ENCODE assay signal across 8 cellular contexts in the genomic region with DNA sequence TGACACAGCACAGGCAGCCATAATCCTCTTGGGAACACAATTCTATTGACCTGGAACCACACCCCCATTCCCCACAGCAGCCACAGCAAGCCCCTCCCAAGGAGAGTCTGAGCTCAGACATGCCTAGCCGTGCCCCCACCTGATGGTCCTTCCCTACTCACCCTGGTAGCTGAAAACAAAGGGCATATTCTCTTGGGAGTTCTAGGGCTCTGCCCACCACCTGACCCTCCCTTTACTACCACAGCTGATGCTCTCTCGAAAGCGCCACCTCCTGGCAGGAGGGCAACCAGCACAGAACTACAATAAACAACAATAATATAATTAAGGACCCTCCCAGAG.
DNase-seq lines count a peak whose midpoint lies in the region; ATAC-seq and TF ChIP-seq lines count a peak whose summit lies in the region.
"Had no signal": no experiment of that assay in that cellular context is flagged by ENCODE, and none has a peak within 500 bp of the region (broad histone marks: within the 10 kb centered on the region; RNA-seq: fewer than 3 reads in every experiment).

No MANE protein-coding gene starts in this region.

- no peak overlapping the region for H3K4me3 Mint-ChIP-seq in naive thymus-derived CD8-positive, alpha-beta T cell

- no peak overlapping the region for H2AFZ ChIP-seq in MM.1S (ENCODE audit: low read length)

- POLR2A ChIA-PET in naive thymus-derived CD8-positive, alpha-beta T cell (lab: Charles Lee): interaction anchor here (0.6 kb wide), 1 partner anchor 13 kb away, joined by 4 read pairs; no protein-coding TSS in a partner anchor

- intact Hi-C loops in sigmoid colon (cut with DNase I): no loop called here

- H3K9me3 Mint-ChIP-seq in naive thymus-derived CD8-positive, alpha-beta T cell: peaks cover 12 to 45% (median 25%) of the 10 kb centered on the region in 9 donors

- H4K20me1 ChIP-seq in MM.1S (ENCODE audit: insufficient read depth, low read length): no peaks in the 10 kb centered on the region

- TF ChIP-seq CTCF in GM12864 (IDR thresholded peaks at IDR 0.05; ENCODE audit: low read depth, low read length, missing control alignments) (peak; percentile 41), MM.1S (IDR thresholded peaks at IDR 0.05; ENCODE audit: low read length) (peak; percentile 19; the same call in 1 of the 2 replicates), sigmoid colon (IDR thresholded peaks at IDR 0.05) (no peak)

- WGBS in sigmoid colon, 2 donors: 31 to 43% methylated on average over 3 of the region's 3 CpGs

- no peak for ATAC-seq in naive thymus-derived CD8-positive, alpha-beta T cell

- H3K4me1 Mint-ChIP-seq in naive thymus-derived CD8-positive, alpha-beta T cell: no peaks in the 10 kb centered on the region

- H3K4me2 ChIP-seq in MM.1S (ENCODE audit: low read depth, low read length): no peak overlapping the region

- no peaks in the 10 kb centered on the region for H3K4me1 ChIP-seq in MM.1S (ENCODE audit: low read length)
- H3K4me1 ChIP-seq in sigmoid colon: no peaks in the 10 kb centered on the region

- H3K27me3 Mint-ChIP-seq in naive thymus-derived CD8-positive, alpha-beta T cell: peaks cover 29 to 70% (median 37%) of the 10 kb centered on the region in 5 donors

- no peak overlapping the region for H3K27ac ChIP-seq in MM.1S (ENCODE audit: low read length)
- H3K27ac ChIP-seq in sigmoid colon: no peak overlapping the region

- H3K79me2 ChIP-seq in MM.1S (ENCODE audit: low read length): no peaks in the 10 kb centered on the region

- H3F3A ChIP-seq in MM.1S (ENCODE audit: insufficient read depth, low read length): no peaks in the 10 kb centered on the region

- no peak for TF ChIP-seq POLR2A in sigmoid colon (IDR thresholded peaks at IDR 0.05)

- no peak overlapping the region for H3K9ac ChIP-seq in MM.1S (ENCODE audit: low read length)

- H3K36me3 Mint-ChIP-seq in naive thymus-derived CD8-positive, alpha-beta T cell: peaks cover 0 to 23% (median 3%) of the 10 kb centered on the region in 3 donors

- H3K27me3 ChIP-seq in MM.1S (replicated peaks; ENCODE audit: insufficient read depth, low read length) (no peaks in the 10 kb centered on the region), sigmoid colon (no peaks in the 10 kb centered on the region)

- no peak for DNase-seq in GM12864 (ENCODE audit: low read depth)
- DNase-seq in MM.1S: no peak
- DNase-seq in SW480 (ENCODE audit: low spot score): peak; percentile 96
- peak; percentile 21 for DNase-seq in left kidney (ENCODE audit: low read depth, low spot score)
- no peak for DNase-seq in sigmoid colon
- no peak for DNase-seq in naive thymus-derived CD8-positive, alpha-beta T cell
- DNase-seq in OCI-M2 (lab: John Stamatoyannopoulos, UW; ENCODE audit: unreplicated experiment): no peak
- DNase-seq: aorta had no signal

- H3K36me3 ChIP-seq in MM.1S (replicated peaks; ENCODE audit: insufficient read depth, low read length) (no peaks in the 10 kb centered on the region), sigmoid colon (no peaks in the 10 kb centered on the region)

- no peaks in the 10 kb centered on the region for H3K9me2 ChIP-seq in MM.1S (replicated peaks; ENCODE audit: insufficient read depth, low read length)

- TF ChIP-seq EP300 in sigmoid colon (IDR thresholded peaks at IDR 0.05): no peak

- no peak overlapping the region for H3K4me3 ChIP-seq in GM12864 (ENCODE audit: low read depth, low read length)
- H3K4me3 ChIP-seq in MM.1S (ENCODE audit: low read length): no peak overlapping the region
- H3K4me3 ChIP-seq in sigmoid colon: no peak overlapping the region

- H3K27ac Mint-ChIP-seq in naive thymus-derived CD8-positive, alpha-beta T cell: no peak overlapping the region

- no peaks in the 10 kb centered on the region for H3K9me3 ChIP-seq in MM.1S (replicated peaks; ENCODE audit: insufficient read depth, low read length)
- peaks cover 0 to 6% (median 2%) of the 10 kb centered on the region in 4 donors for H3K9me3 ChIP-seq in sigmoid colon

Comparison
In these comparisons a context has a peak if more than half of its experiments do, and no peak if none do; other contexts are left out.
1. DNase-seq: peak in SW480 (single experiment) and left kidney (single experiment); none in GM12864 (single experiment), MM.1S (single experiment), sigmoid colon (single experiment), naive thymus-derived CD8-positive, alpha-beta T cell (0 of 10) and OCI-M2 (single experiment).
2. CTCF ChIP-seq: peak in GM12864 (single experiment) and MM.1S (single experiment); none in sigmoid colon (0 of 4).